Comparison of ENCODE assay signal across 17 cellular contexts in genomic region chr13:40408602-40409001, GRCh38.
A peak's percentile ranks its signal among the peaks of the same experiment; 100 is the strongest.
DNase-seq lines count a peak whose midpoint lies in the region; ATAC-seq, FAIRE-seq and TF ChIP-seq lines count a peak whose summit lies in the region.
"Had no signal": no experiment of that assay in that cellular context is flagged by ENCODE, and none has a peak within 500 bp of the region (broad histone marks: within the 10 kb centered on the region; RNA-seq: fewer than 3 reads in every experiment).

No MANE protein-coding gene starts in this region.

- BruUV-seq in PC-3 (replicated peaks; lab: Mats Ljungman, UMichigan), result no TSS peak

- H3K9me2 ChIP-seq in PC-3 (replicated peaks; ENCODE audit: low read length) (no peaks in the 10 kb centered on the region), Karpas-422 (replicated peaks; ENCODE audit: insufficient read depth, low read length) (no peaks in the 10 kb centered on the region)

- TF ChIP-seq CTCF in HFF-Myc (IDR thresholded peaks at IDR 0.05; ENCODE audit: low read depth, low read length, missing control alignments) (no peak), PC-3 (conservative IDR thresholded peaks at IDR 0.05; ENCODE audit: low read depth, low read length) (no peak), esophagus muscularis mucosa (IDR thresholded peaks at IDR 0.05) (no peak)

- intact Hi-C loops in PC-3 (cut with micrococcal nuclease) (loop anchor here (5.0 to 10.0 kb wide), 3 partner anchors 44 to 264 kb away; no protein-coding TSS in a partner anchor), esophagus muscularis mucosa (cut with DNase I) (loop anchor here (5.0 kb wide), 2 partner anchors 136 to 259 kb away; partner anchors contain the start of gene FOXO1)

- H3K4me3 ChIP-seq in HFF-Myc (replicated peaks; ENCODE audit: low read depth, low read length) (no peak overlapping the region), PC-3 (ENCODE audit: low read length) (no peak overlapping the region), esophagus muscularis mucosa (no peak overlapping the region), Karpas-422 (ENCODE audit: low read length) (no peak overlapping the region)
- H3K4me3 ChIP-seq: gastrocnemius medialis had no signal

- no peaks in the 10 kb centered on the region for H3K79me2 ChIP-seq in PC-3 (ENCODE audit: low read length)
- H3K79me2 ChIP-seq in Karpas-422 (ENCODE audit: low read length), result no peaks in the 10 kb centered on the region

- H4K20me1 ChIP-seq in PC-3 (ENCODE audit: low read length), result no peaks in the 10 kb centered on the region
- no peaks in the 10 kb centered on the region for H4K20me1 ChIP-seq in Karpas-422 (ENCODE audit: insufficient read depth, low read depth, low read length)

- H2AFZ ChIP-seq in PC-3 (ENCODE audit: low read length), result no peak overlapping the region
- no peak overlapping the region for H2AFZ ChIP-seq in Karpas-422 (ENCODE audit: low read length)

- no peaks in the 10 kb centered on the region for H3F3A ChIP-seq in PC-3 (ENCODE audit: low read length, unreplicated experiment)

- H3K9ac ChIP-seq in PC-3 (ENCODE audit: low read length), result no peak overlapping the region
- no peak overlapping the region for H3K9ac ChIP-seq in Karpas-422 (ENCODE audit: low read length)

- POLR2A ChIA-PET in PC-3 (lab: Charles Lee; ENCODE audit: unreplicated experiment), result interaction anchor here (0.6 kb wide), 1 partner anchor 1783 kb away, joined by 4 read pairs; no protein-coding TSS in a partner anchor

- WGBS in esophagus muscularis mucosa, result 85% methylated on average over 5 of the region's 5 CpGs

- H3K27me3 ChIP-seq in PC-3 (ENCODE audit: low read length) (no peaks in the 10 kb centered on the region), esophagus muscularis mucosa (no peaks in the 10 kb centered on the region), Karpas-422 (ENCODE audit: low read length) (no peaks in the 10 kb centered on the region)
- H3K27me3 ChIP-seq: gastrocnemius medialis had no signal

- peak overlapping the region; percentile 69 for H3K4me2 ChIP-seq in PC-3 (ENCODE audit: low read length)
- H3K4me2 ChIP-seq in Karpas-422 (ENCODE audit: low read depth, low read length, poor library complexity, severe bottlenecking), result no peak overlapping the region

- H3K36me3 ChIP-seq in PC-3 (ENCODE audit: low read depth, low read length) (no peaks in the 10 kb centered on the region), esophagus muscularis mucosa (no peaks in the 10 kb centered on the region), Karpas-422 (ENCODE audit: insufficient read depth, low read length) (no peaks in the 10 kb centered on the region)
- H3K36me3 ChIP-seq: gastrocnemius medialis had no signal

- H3K9me3 ChIP-seq in PC-3 (ENCODE audit: low read length) (no peaks in the 10 kb centered on the region), esophagus muscularis mucosa (peaks cover 0 to 4% (median 0%) of the 10 kb centered on the region in 4 donors), Karpas-422 (ENCODE audit: low read length) (no peaks in the 10 kb centered on the region)
- H3K9me3 ChIP-seq: gastrocnemius medialis had no signal

- ATAC-seq in PC-3 (peak; percentile 79), GM18520 (IDR thresholded peaks at IDR 0.05; ENCODE audit: unreplicated experiment) (no peak)
- no peak for ATAC-seq in stimulated activated naive CD8-positive, alpha-beta T cell treated with anti-CD3 and anti-CD28 coated beads, Interleukin-15, Interleukin-2, amounts not matched to agents 100 U/mL and 50 U/mL, for 24 hours
- ATAC-seq: activated CD4-positive, alpha-beta T cell treated with anti-CD3 and anti-CD28 coated beads for 36 hours; HepG2 had no signal

- no peak for FAIRE-seq in urothelium cell line (lab: Jason Lieb, UNC)
- FAIRE-seq: HepG2 had no signal

- H3K27ac ChIP-seq in PC-3 (ENCODE audit: low read length), result peak overlapping the region; percentile 92
- no peak overlapping the region for H3K27ac ChIP-seq in esophagus muscularis mucosa (replicated peaks in 1 of 4)
- no peak overlapping the region for H3K27ac ChIP-seq in Karpas-422 (ENCODE audit: low read length)

- TF ChIP-seq POLR2A in esophagus muscularis mucosa (IDR thresholded peaks at IDR 0.05; ENCODE audit: low read depth), result no peak

- DNase-seq in HFF-Myc (ENCODE audit: extremely low read depth, low read depth), result peak; percentile 56
- DNase-seq in PC-3, result peak; percentile 87
- DNase-seq in esophagus muscularis mucosa (ENCODE audit: extremely low spot score), result peak; percentile 14
- peak; percentile 33 for DNase-seq in urothelium cell line (ENCODE audit: low spot score)
- DNase-seq in Karpas-422, result no peak
- DNase-seq in stimulated activated naive CD8-positive, alpha-beta T cell treated with anti-CD3 and anti-CD28 coated beads, Interleukin-15, Interleukin-2, amounts not matched to agents 100 U/mL and 50 U/mL, for 24 hours, result no peak
- DNase-seq: activated CD4-positive, alpha-beta T cell treated with anti-CD3 and anti-CD28 coated beads for 36 hours; CD4-positive, CD25-positive, alpha-beta regulatory T cell; DND-41; effector CD4-positive, alpha-beta T cell; NCI-H1417; NCI-H2171 treated with DMSO at 0.1 percent for 48 hours; stimulated activated CD4-positive, alpha-beta T cell treated with anti-CD3 and anti-CD28 coated beads, Interleukin-2, amount 100 ng/mL, for 24 hours; T-helper 9 cell had no signal

- H3K4me1 ChIP-seq in PC-3 (ENCODE audit: insufficient read depth, low read length), result peaks cover 42% of the 10 kb centered on the region
- H3K4me1 ChIP-seq in esophagus muscularis mucosa, result peaks cover 14 to 34% (median 32%) of the 10 kb centered on the region in 4 donors
- no peaks in the 10 kb centered on the region for H3K4me1 ChIP-seq in Karpas-422 (ENCODE audit: low read length)

- CTCF ChIA-PET in PC-3 (lab: Charles Lee), result interaction anchor here (1.1 kb wide), 1 partner anchor 340 kb away, joined by 8 read pairs; no protein-coding TSS in a partner anchor

- no peak for TF ChIP-seq EP300 in esophagus muscularis mucosa (IDR thresholded peaks at IDR 0.05)

Comparison
In these comparisons a context has a peak if more than half of its experiments do, and no peak if none do; other contexts are left out.
1. DNase-seq: peak in HFF-Myc (single experiment), PC-3 (single experiment), esophagus muscularis mucosa (single experiment) and urothelium cell line (single experiment); none in Karpas-422 (single experiment) and stimulated activated naive CD8-positive, alpha-beta T cell treated with anti-CD3 and anti-CD28 coated beads, Interleukin-15, Interleukin-2, amounts not matched to agents 100 U/mL and 50 U/mL, for 24 hours (single experiment).